Comparison of ENCODE assay signal across 1 cellular context in genomic region chr10:110834622-110835219, GRCh38.
A peak's percentile ranks its signal among the peaks of the same experiment; 100 is the strongest.
TF ChIP-seq lines count a peak whose summit lies in the region.

No MANE protein-coding gene starts in this region.

TF ChIP-seq in HepG2, 621 proteins besides CTCF, POLR2A, EP300 and RAD21 (continued from another document):
- 0 out of 2 replicates have a peak, but pooled peaks have one; percentile 31 for TF ChIP-seq HDAC1 (CRISPR knock-in tag; IDR thresholded peaks at IDR 0.05)
- TF ChIP-seq, protein P1, sequence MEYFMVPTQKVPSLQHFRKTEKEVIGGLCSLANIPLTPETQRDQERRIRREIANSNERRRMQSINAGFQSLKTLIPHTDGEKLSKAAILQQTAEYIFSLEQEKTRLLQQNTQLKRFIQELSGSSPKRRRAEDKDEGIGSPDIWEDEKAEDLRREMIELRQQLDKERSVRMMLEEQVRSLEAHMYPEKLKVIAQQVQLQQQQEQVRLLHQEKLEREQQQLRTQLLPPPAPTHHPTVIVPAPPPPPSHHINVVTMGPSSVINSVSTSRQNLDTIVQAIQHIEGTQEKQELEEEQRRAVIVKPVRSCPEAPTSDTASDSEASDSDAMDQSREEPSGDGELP (IDR thresholded peaks at IDR 0.05; ENCODE audit: borderline replicate concordance, low read depth), result 0 out of 2 replicates have a peak, but pooled peaks have one; percentile 7
- TF ChIP-seq, protein P2, sequence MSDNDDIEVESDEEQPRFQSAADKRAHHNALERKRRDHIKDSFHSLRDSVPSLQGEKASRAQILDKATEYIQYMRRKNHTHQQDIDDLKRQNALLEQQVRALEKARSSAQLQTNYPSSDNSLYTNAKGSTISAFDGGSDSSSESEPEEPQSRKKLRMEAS (IDR thresholded peaks at IDR 0.05), result 0 out of 2 replicates have a peak, but pooled peaks have one; percentile 32
